10 cellular contexts compared by ENCODE assay signal in the genomic region with DNA sequence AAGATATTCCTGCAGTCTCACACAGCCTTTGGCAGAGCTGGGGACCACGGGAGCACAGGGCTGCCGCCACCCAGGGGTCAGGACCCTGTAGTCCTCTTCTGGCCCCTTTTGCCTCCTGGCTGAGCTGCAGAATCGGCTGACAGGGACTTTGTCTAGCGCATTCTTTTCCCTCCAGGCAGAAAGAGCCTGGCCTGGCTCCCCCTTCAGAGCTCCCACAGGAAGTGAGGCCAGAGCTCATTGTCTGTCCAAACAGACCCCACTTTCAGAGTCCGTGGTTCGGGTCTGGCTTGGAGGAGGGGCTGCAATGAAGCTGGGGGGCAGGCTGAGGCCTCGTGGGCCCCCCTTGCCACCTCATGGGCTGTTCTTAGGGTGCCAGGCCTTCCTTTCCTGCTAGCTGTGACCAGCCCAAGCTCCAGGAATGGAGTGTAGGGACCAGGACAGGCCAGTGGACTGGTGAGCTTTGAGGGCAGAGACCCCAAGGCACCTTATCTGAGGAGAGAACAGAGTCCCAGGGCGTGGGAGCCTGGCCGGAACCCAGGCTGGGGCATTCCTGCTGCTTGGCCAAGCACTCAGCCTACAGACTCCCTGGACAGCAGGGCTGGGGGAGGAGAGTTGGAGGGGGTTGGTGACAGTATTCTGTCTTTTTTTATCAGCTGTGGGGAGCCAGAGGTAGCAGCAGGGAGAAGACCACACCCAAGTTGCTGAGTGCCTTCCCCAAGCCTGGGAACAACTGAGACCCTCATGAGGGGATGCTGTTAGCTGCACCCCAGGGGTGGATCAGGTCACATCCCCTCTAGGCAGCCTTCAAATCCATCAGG. TPM values are rescaled to one million over a fixed set of nuclear protein-coding genes. Genes with fewer than 3 reads are reported as not detected.
A peak's percentile ranks its signal among the peaks of the same experiment; 100 is the strongest.
DNase-seq lines count a peak whose midpoint lies in the region; ATAC-seq and TF ChIP-seq lines count a peak whose summit lies in the region.
"Had no signal": no experiment of that assay in that cellular context is flagged by ENCODE, and none has a peak within 500 bp of the region (broad histone marks: within the 10 kb centered on the region; RNA-seq: fewer than 3 reads in every experiment).

No MANE protein-coding gene starts in this region.

- H3K9me2 ChIP-seq in SU-DHL-6 (replicated peaks; ENCODE audit: insufficient read depth, low read length) (no peaks in the 10 kb centered on the region), GM23248 (ENCODE audit: insufficient read depth) (no peaks in the 10 kb centered on the region)

- WGBS in GM23248 (ENCODE audit: low coverage in 1 of 2, low lambda C conversion rate in 2 of 2, missing lambda C conversion rate in 2 of 2), 2 experiments = 65 to 77% methylated on average over 7 to 9 of the region's 9 CpGs

- no peaks in the 10 kb centered on the region for H3K9me3 Mint-ChIP-seq in activated T-cell treated with anti-CD3 and anti-CD28 coated beads, Interleukin-2, amount 50 U/mL, for 4 hours

- H3K4me3 Mint-ChIP-seq in activated T-cell treated with anti-CD3 and anti-CD28 coated beads, Interleukin-2, amount 50 U/mL, for 4 hours = no peak overlapping the region

- H3K79me2 ChIP-seq in SU-DHL-6 (ENCODE audit: insufficient read depth, low read length) (no peaks in the 10 kb centered on the region), GM23248 (ENCODE audit: insufficient read depth) (no peaks in the 10 kb centered on the region)

- H3K4me1 ChIP-seq in left ventricle myocardium inferior = peaks cover 34% of the 10 kb centered on the region
- H3K4me1 ChIP-seq in rectal smooth muscle tissue (ENCODE audit: control insufficient read depth, insufficient read depth, low read length) = peaks cover 20% of the 10 kb centered on the region
- no peaks in the 10 kb centered on the region; the same call in 1 of the 2 replicates for H3K4me1 ChIP-seq in GM23248 (ENCODE audit: insufficient read depth)

- ATAC-seq in activated T-cell treated with anti-CD3 and anti-CD28 coated beads, Interleukin-2, amount 50 U/mL, for 4 hours = no peak
- no peak for ATAC-seq in GM21360 (IDR thresholded peaks at IDR 0.05; ENCODE audit: unreplicated experiment)

- no peaks in the 10 kb centered on the region for H3K27me3 ChIP-seq in SU-DHL-6 (ENCODE audit: low read length)
- peaks cover 13% of the 10 kb centered on the region for H3K27me3 ChIP-seq in left ventricle myocardium inferior (ENCODE audit: low read depth)
- no peaks in the 10 kb centered on the region for H3K27me3 ChIP-seq in rectal smooth muscle tissue (ENCODE audit: control insufficient read depth, insufficient read depth, low read length)
- H3K27me3 ChIP-seq in GM23248 (replicated peaks; ENCODE audit: insufficient read depth) = no peaks in the 10 kb centered on the region

- H3K27me3 Mint-ChIP-seq in activated T-cell treated with anti-CD3 and anti-CD28 coated beads, Interleukin-2, amount 50 U/mL, for 4 hours (ENCODE audit: low read depth) = no peaks in the 10 kb centered on the region

- TF ChIP-seq CTCF in SU-DHL-6 (IDR thresholded peaks at IDR 0.05; ENCODE audit: insufficient read depth, low read length, poor library complexity, severe bottlenecking) = no peak
- no peak for TF ChIP-seq CTCF in left ventricle myocardium inferior (IDR thresholded peaks at IDR 0.05; ENCODE audit: borderline replicate concordance)

- H3F3A ChIP-seq in SU-DHL-6 (ENCODE audit: insufficient read depth) = no peaks in the 10 kb centered on the region
- no peaks in the 10 kb centered on the region for H3F3A ChIP-seq in GM23248 (ENCODE audit: insufficient read depth)

- peaks cover 6% of the 10 kb centered on the region for H3K4me1 Mint-ChIP-seq in activated T-cell treated with anti-CD3 and anti-CD28 coated beads, Interleukin-2, amount 50 U/mL, for 4 hours (ENCODE audit: low read depth)

- no peaks in the 10 kb centered on the region for H3K36me3 Mint-ChIP-seq in activated T-cell treated with anti-CD3 and anti-CD28 coated beads, Interleukin-2, amount 50 U/mL, for 4 hours (ENCODE audit: insufficient read depth)

- H2AFZ ChIP-seq in SU-DHL-6 (ENCODE audit: low read depth, low read length, severe bottlenecking) = peak overlapping the region; percentile 23
- no peak overlapping the region for H2AFZ ChIP-seq in GM23248

- DNase-seq in Caki2 (ENCODE audit: low read depth) (peak; percentile 70), left ventricle myocardium inferior (no peak), NCI-H345 treated with DMSO at 0.1 percent for 48 hours (lab: John Stamatoyannopoulos, UW; ENCODE audit: unreplicated experiment) (no peak), GM23248 (no peak)
- no peak for DNase-seq in activated T-cell treated with anti-CD3 and anti-CD28 coated beads, Interleukin-2, amount 50 U/mL, for 4 hours
- DNase-seq: activated naive CD4-positive, alpha-beta T cell; GDM1 had no signal

- H3K36me3 ChIP-seq in SU-DHL-6 (ENCODE audit: low read length) (no peaks in the 10 kb centered on the region), left ventricle myocardium inferior (no peaks in the 10 kb centered on the region), rectal smooth muscle tissue (ENCODE audit: control insufficient read depth, insufficient read depth, low read length) (no peaks in the 10 kb centered on the region), GM23248 (ENCODE audit: low read depth) (no peaks in the 10 kb centered on the region)

- H3K27ac ChIP-seq in SU-DHL-6 (ENCODE audit: low read depth, low read length) (no peak overlapping the region), left ventricle myocardium inferior (replicated peaks) (peak overlapping the region; percentile 79), rectal smooth muscle tissue (ENCODE audit: low read depth, low read length) (peak overlapping the region; percentile 85), GM23248 (no peak overlapping the region)

- H3K4me2 ChIP-seq in SU-DHL-6 (ENCODE audit: low read depth, low read length, poor library complexity, severe bottlenecking) = peak overlapping the region; percentile 38
- no peak overlapping the region for H3K4me2 ChIP-seq in GM23248 (ENCODE audit: unreplicated experiment)

- H3K9me3 ChIP-seq in SU-DHL-6 (ENCODE audit: insufficient read depth, low read length) (no peaks in the 10 kb centered on the region), left ventricle myocardium inferior (replicated peaks) (no peaks in the 10 kb centered on the region), GM23248 (ENCODE audit: low read depth) (no peaks in the 10 kb centered on the region)

- intact Hi-C loops in left ventricle myocardium inferior (cut with micrococcal nuclease) = no loop called here

- H4K20me1 ChIP-seq in SU-DHL-6 (ENCODE audit: low read depth, low read length) (no peaks in the 10 kb centered on the region), GM23248 (ENCODE audit: insufficient read depth) (no peaks in the 10 kb centered on the region)

- in situ Hi-C loops in Caki2 (cut with HindIII; ENCODE audit: low pct_unique_long_range_greater_than_20kb, low sequenced_read_pairs) (no loop called here), GM23248 (cut with MboI) (no loop called here)

- peak overlapping the region; percentile 42; the same call in 1 of the 2 replicates for H3K9ac ChIP-seq in SU-DHL-6 (ENCODE audit: low read length)
- no peak overlapping the region for H3K9ac ChIP-seq in rectal smooth muscle tissue (ENCODE audit: low read length)
- no peak overlapping the region for H3K9ac ChIP-seq in GM23248

- H3K4me3 ChIP-seq in SU-DHL-6 (ENCODE audit: insufficient read depth, low read length, poor library complexity, severe bottlenecking) = no peak overlapping the region
- peak overlapping the region; percentile 9 for H3K4me3 ChIP-seq in left ventricle myocardium inferior
- peak overlapping the region; percentile 37 for H3K4me3 ChIP-seq in rectal smooth muscle tissue (ENCODE audit: low read length)
- H3K4me3 ChIP-seq in GM23248 = no peak overlapping the region

RNA-seq across cellular contexts. Expression of a gene that starts 4.7 kb away (rescaled TPM):
- total RNA-seq in Caki2 (2014; rRNA removed; shearing (Covaris generic); ENCODE audit: low replicate concordance) = 4.6 and 4.8 TPM in 2 replicates
- total RNA-seq in left ventricle myocardium inferior = 4.2 TPM
- 1 to 10 TPM; 1.4 to 2.2 (median 1.5) TPM for total RNA-seq in activated T-cell treated with anti-CD3 and anti-CD28 coated beads, Interleukin-2, amount 50 U/mL, for 4 hours
- 0.13 and 0.32 TPM in 2 replicates for total RNA-seq in GM23248 (2014; rRNA removed; shearing (Covaris generic))
- 0.11 and 0.25 TPM in 2 replicates for polyA plus RNA-seq in GM23248 (2016; fragmentation: Nextera tagmentation; extraction: Ambion mirVana)

RNA-seq across cellular contexts. Expression of a gene that starts 28.9 kb away (rescaled TPM):
- 21.8 and 27.6 TPM in 2 replicates for total RNA-seq in Caki2 (2014; rRNA removed; shearing (Covaris generic); ENCODE audit: low replicate concordance)
- 0.80 TPM for total RNA-seq in left ventricle myocardium inferior
- under 1 TPM; 0.24 to 0.51 (median 0.37) TPM for total RNA-seq in activated T-cell treated with anti-CD3 and anti-CD28 coated beads, Interleukin-2, amount 50 U/mL, for 4 hours
- total RNA-seq in GM23248 (2014; rRNA removed; shearing (Covaris generic)) = 15.6 and 20.5 TPM in 2 replicates
- 11.6 and 15.3 TPM in 2 replicates for polyA plus RNA-seq in GM23248 (2016; fragmentation: Nextera tagmentation; extraction: Ambion mirVana)

RNA-seq across cellular contexts. Expression of a gene that starts 40.3 kb away (rescaled TPM):
- total RNA-seq in Caki2 (2014; rRNA removed; shearing (Covaris generic); ENCODE audit: low replicate concordance) = 133 and 154 TPM in 2 replicates
- 92.0 TPM for total RNA-seq in left ventricle myocardium inferior
- total RNA-seq in activated T-cell treated with anti-CD3 and anti-CD28 coated beads, Interleukin-2, amount 50 U/mL, for 4 hours = 100 to 1,000 TPM; 166 to 207 (median 201) TPM
- total RNA-seq in GM23248 (2014; rRNA removed; shearing (Covaris generic)) = 365 and 410 TPM in 2 replicates
- polyA plus RNA-seq in GM23248 (2016; fragmentation: Nextera tagmentation; extraction: Ambion mirVana) = 353 and 355 TPM in 2 replicates

RNA-seq across cellular contexts. Expression of a gene that starts 52.8 kb away (rescaled TPM):
- total RNA-seq in Caki2 (2014; rRNA removed; shearing (Covaris generic); ENCODE audit: low replicate concordance) = not detected in 2 replicates
- total RNA-seq in left ventricle myocardium inferior = 0.22 TPM
- total RNA-seq in activated T-cell treated with anti-CD3 and anti-CD28 coated beads, Interleukin-2, amount 50 U/mL, for 4 hours = not detected
- not detected in 2 replicates for total RNA-seq in GM23248 (2014; rRNA removed; shearing (Covaris generic))
- polyA plus RNA-seq in GM23248 (2016; fragmentation: Nextera tagmentation; extraction: Ambion mirVana) = not detected in 2 replicates

Comparison
In these comparisons a context has a peak if more than half of its experiments do, and no peak if none do; other contexts are left out.
1. H3K27ac ChIP-seq: peak in left ventricle myocardium inferior (single experiment) and rectal smooth muscle tissue (single experiment); none in SU-DHL-6 (single experiment) and GM23248 (single experiment).
2. H3K4me3 ChIP-seq: peak in left ventricle myocardium inferior (single experiment) and rectal smooth muscle tissue (single experiment); none in SU-DHL-6 (single experiment) and GM23248 (single experiment).